10 cellular contexts compared by ENCODE assay signal in genomic region chr19:44807162-44807561, GRCh38. TPM values are rescaled to one million over a fixed set of nuclear protein-coding genes. Genes with fewer than 3 reads are reported as not detected.
DNase-seq lines count a peak whose midpoint lies in the region; ATAC-seq, FAIRE-seq and TF ChIP-seq lines count a peak whose summit lies in the region.
"Had no signal": no experiment of that assay in that cellular context is flagged by ENCODE, and none has a peak within 500 bp of the region (broad histone marks: within the 10 kb centered on the region; RNA-seq: fewer than 3 reads in every experiment).

No MANE protein-coding gene starts in this region.

- no peaks in the 10 kb centered on the region for H3K4me1 ChIP-seq in GM12878 (ENCODE audit: control insufficient read depth, insufficient read depth, low read length)

- no peaks in the 10 kb centered on the region for H4K20me1 ChIP-seq in GM12878 (ENCODE audit: control insufficient read depth, insufficient read depth)

- SMC1A ChIA-PET in GM12878 (lab: Charles Lee; ENCODE audit: uncharacterized antibody, unreplicated experiment): interaction anchor here (0.9 to 1.3 kb wide), 5 partner anchors 34 to 153 kb away, joined by 3 to 4 read pairs (median 3); no protein-coding TSS in a partner anchor

- no peak for TF ChIP-seq EP300 in GM12878 (IDR thresholded peaks at IDR 0.05; ENCODE audit: borderline replicate concordance in 1 of 2, control insufficient read depth in 1 of 2, low read depth in 2 of 2, low read length in 2 of 2)

- intact Hi-C loops in GM12878 (cut with micrococcal nuclease; ENCODE audit: unreplicated experiment): no loop called here

- DNase-seq in DMS153 (lab: John Stamatoyannopoulos, UW) (peak; percentile 84), NCI-H2081 (lab: John Stamatoyannopoulos, UW) (peak; percentile 53 to 81), GM12878 (ENCODE audit: low read depth, low spot score) (no peak), mucosa of gallbladder (ENCODE audit: low spot score) (peak; percentile 59), NCI-H2227 (lab: John Stamatoyannopoulos, UW; ENCODE audit: unreplicated experiment) (no peak), Ammon's horn (ENCODE audit: low spot score) (no peak)
- no peak for DNase-seq in stimulated activated CD4-positive, alpha-beta T cell treated with anti-CD3 and anti-CD28 coated beads, Interleukin-4, amount 100 ng/mL, for 4 hours

- no peak overlapping the region for H3K4me3 ChIP-seq in GM12878

- H3K27ac ChIP-seq in GM12878 (ENCODE audit: control insufficient read depth, insufficient read depth): no peak overlapping the region

- no peaks in the 10 kb centered on the region for H3K36me3 ChIP-seq in GM12878 (ENCODE audit: control insufficient read depth in 2 of 2, insufficient read depth in 2 of 2, low read length in 1 of 2)

- in situ Hi-C loops in GM12878 (cut with MboI): no loop called here

- no peaks in the 10 kb centered on the region; a peak in 2 of 4 replicates for H3K27me3 ChIP-seq in GM12878 (replicated peaks in 1 of 2; ENCODE audit: control insufficient read depth in 2 of 2, insufficient read depth in 2 of 2, low read length in 1 of 2)

- FAIRE-seq in GM12878 (lab: Jason Lieb, UNC): no peak
- FAIRE-seq: D721Med had no signal

- RAD21 ChIA-PET in GM12878 (lab: Charles Lee; ENCODE audit: unreplicated experiment): interaction anchor here (1.0 to 1.6 kb wide), 3 partner anchors 23 to 118 kb away, joined by 3 to 6 read pairs (median 5); no protein-coding TSS in a partner anchor

- H3K4me2 ChIP-seq in GM12878 (ENCODE audit: control insufficient read depth, insufficient read depth): no peak overlapping the region

- POLR2A ChIA-PET in GM12878 (lab: Charles Lee): interaction anchor here (0.6 kb wide), 1 partner anchor 23 kb away, joined by 3 read pairs; no protein-coding TSS in a partner anchor

- H3K9me3 ChIP-seq in GM12878 (replicated peaks; ENCODE audit: control insufficient read depth, insufficient read depth, low read length): no peaks in the 10 kb centered on the region

- no peak for TF ChIP-seq POLR2A in GM12878 (IDR thresholded peaks at IDR 0.05; ENCODE audit: low read depth, low read length)

- no peak for TF ChIP-seq RAD21 in GM12878 (IDR thresholded peaks at IDR 0.05; ENCODE audit: insufficient read depth, low read depth, low read length)

- H3K79me2 ChIP-seq in GM12878 (ENCODE audit: control insufficient read depth, insufficient read depth, low read length): no peaks in the 10 kb centered on the region

- no peak for TF ChIP-seq CTCF in GM12878 (IDR thresholded peaks at IDR 0.05 in 2 of 3, conservative IDR thresholded peaks at IDR 0.05 in 1 of 3; ENCODE audit: control insufficient read depth in 2 of 3, extremely low read depth in 1 of 3, insufficient read depth in 1 of 3, low read depth in 3 of 3, low read length in 3 of 3)

- WGBS in GM12878 (ENCODE audit: insufficient coverage, insufficient replicate concordance, low lambda C conversion rate, missing lambda C conversion rate): 66% methylated on average over 5 of the region's 5 CpGs

- no peak overlapping the region for H3K9ac ChIP-seq in GM12878 (ENCODE audit: control insufficient read depth, insufficient read depth, low read length)

- no TSS peak for BruUV-seq in GM12878 (replicated peaks; lab: Mats Ljungman, UMichigan)

- no peak overlapping the region for H2AFZ ChIP-seq in GM12878 (ENCODE audit: control insufficient read depth, low read depth, low read length)

- ATAC-seq in GM12878: peak; percentile 37; the same call in 1 of the 3 replicates
- ATAC-seq in HG03565 (IDR thresholded peaks at IDR 0.05; ENCODE audit: unreplicated experiment): no peak

- CTCF ChIA-PET in GM12878 (lab: Yijun Ruan, JAX): interaction anchor here (0.8 to 3.7 kb wide), 10 partner anchors 8 to 150 kb away, joined by 3 to 16 read pairs (median 4); no protein-coding TSS in a partner anchor

RNA-seq across cellular contexts. Expression of gene BCAM, which starts 1.7 kb away (rescaled TPM):
- not detected in 2 replicates for total RNA-seq in GM12878 (2013; cell fraction: nucleolus; rRNA removed)
- total RNA-seq in GM12878 (2014; rRNA removed) (not detected in 2 replicates), GM12878 (2014; rRNA removed; fragmentation: Illumina TruSeq; extraction: Trizol) (not detected in 2 replicates), GM12878 (2021) (0.29 and 0.64 TPM in 2 replicates), mucosa of gallbladder (75.9 TPM)
- polyA plus RNA-seq in GM12878 (2011; ENCODE audit: low read depth): not detected
- polyA plus RNA-seq in GM12878 (2011; rRNA removed) (not detected in 2 replicates), GM12878 (2014; fragmentation: Illumina TruSeq; extraction: Trizol) (not detected in 2 replicates), GM12878 (2014; fragmentation: Nextera tagmentation; extraction: Ambion mirVana) (not detected), GM12878 (2014; rRNA removed) (not detected in 2 replicates), GM12878 (2016; fragmentation: Nextera tagmentation; extraction: Ambion mirVana) (under 1 TPM in 1 of 2 experiments, not detected in 1; 0.10 TPM)
- not detected in 2 replicates for polyA plus RNA-seq in GM12878 (2011; cell fraction: cytosol; rRNA removed)
- 0.12 TPM in 1 of 2 replicates, not detected in the other for polyA plus RNA-seq in GM12878 (2011; cell fraction: nucleus; rRNA removed)
- polyA plus RNA-seq in GM12878 (2012): not detected in 2 replicates
- polyA minus RNA-seq in GM12878 (2011; rRNA and poly(A)+ RNA removed): not detected in 2 replicates
- polyA minus RNA-seq in GM12878 (2011; cell fraction: cytosol; rRNA and poly(A)+ RNA removed): not detected in 2 replicates
- polyA minus RNA-seq in GM12878 (2011; cell fraction: nucleus; rRNA and poly(A)+ RNA removed): not detected in 2 replicates

RNA-seq across cellular contexts. Expression of gene CBLC, which starts 29.5 kb away (rescaled TPM):
- not detected in 2 replicates for total RNA-seq in GM12878 (2013; cell fraction: nucleolus; rRNA removed)
- total RNA-seq in GM12878 (2014; rRNA removed) (not detected in 2 replicates), GM12878 (2014; rRNA removed; fragmentation: Illumina TruSeq; extraction: Trizol) (not detected in 2 replicates), GM12878 (2021) (0.19 TPM in 1 of 2 replicates, not detected in the other), mucosa of gallbladder (47.4 TPM)
- polyA plus RNA-seq in GM12878 (2011; ENCODE audit: low read depth): not detected
- polyA plus RNA-seq in GM12878 (2011; rRNA removed) (not detected in 2 replicates), GM12878 (2014; fragmentation: Illumina TruSeq; extraction: Trizol) (not detected in 2 replicates), GM12878 (2014; fragmentation: Nextera tagmentation; extraction: Ambion mirVana) (not detected), GM12878 (2014; rRNA removed) (not detected in 2 replicates), GM12878 (2016; fragmentation: Nextera tagmentation; extraction: Ambion mirVana) (not detected)
- polyA plus RNA-seq in GM12878 (2011; cell fraction: cytosol; rRNA removed): not detected in 2 replicates
- polyA plus RNA-seq in GM12878 (2011; cell fraction: nucleus; rRNA removed): not detected in 2 replicates
- not detected in 2 replicates for polyA plus RNA-seq in GM12878 (2012)
- not detected in 2 replicates for polyA minus RNA-seq in GM12878 (2011; rRNA and poly(A)+ RNA removed)
- not detected in 2 replicates for polyA minus RNA-seq in GM12878 (2011; cell fraction: cytosol; rRNA and poly(A)+ RNA removed)
- polyA minus RNA-seq in GM12878 (2011; cell fraction: nucleus; rRNA and poly(A)+ RNA removed): not detected in 2 replicates
- total RNA-seq: SK-MEL-5 had no signal

RNA-seq across cellular contexts. Expression of gene NECTIN2, which starts 38.9 kb away (rescaled TPM):
- not detected in 2 replicates for total RNA-seq in GM12878 (2013; cell fraction: nucleolus; rRNA removed)
- total RNA-seq in GM12878 (2014; rRNA removed) (0.11 and 0.34 TPM in 2 replicates), GM12878 (2014; rRNA removed; fragmentation: Illumina TruSeq; extraction: Trizol) (not detected in 2 replicates), GM12878 (2021) (0.36 and 0.88 TPM in 2 replicates), mucosa of gallbladder (331 TPM)
- polyA plus RNA-seq in GM12878 (2011; ENCODE audit: low read depth): 0.33 TPM
- polyA plus RNA-seq in GM12878 (2011; rRNA removed) (0.05 TPM in 1 of 2 replicates, not detected in the other), GM12878 (2014; fragmentation: Illumina TruSeq; extraction: Trizol) (not detected in 2 replicates), GM12878 (2014; fragmentation: Nextera tagmentation; extraction: Ambion mirVana) (not detected), GM12878 (2014; rRNA removed) (0.08 TPM in 1 of 2 replicates, not detected in the other), GM12878 (2016; fragmentation: Nextera tagmentation; extraction: Ambion mirVana) (under 1 TPM in 1 of 2 experiments, not detected in 1; 0.26 TPM)
- 0.06 TPM in 1 of 2 replicates, not detected in the other for polyA plus RNA-seq in GM12878 (2011; cell fraction: cytosol; rRNA removed)
- polyA plus RNA-seq in GM12878 (2011; cell fraction: nucleus; rRNA removed): not detected in 2 replicates
- 0.07 and 0.26 TPM in 2 replicates for polyA plus RNA-seq in GM12878 (2012)
- polyA minus RNA-seq in GM12878 (2011; rRNA and poly(A)+ RNA removed): not detected in 2 replicates
- polyA minus RNA-seq in GM12878 (2011; cell fraction: cytosol; rRNA and poly(A)+ RNA removed): 0.52 TPM in 1 of 2 replicates, not detected in the other
- polyA minus RNA-seq in GM12878 (2011; cell fraction: nucleus; rRNA and poly(A)+ RNA removed): not detected in 2 replicates

RNA-seq across cellular contexts. Expression of gene BCL3, which starts 58.7 kb away (rescaled TPM):
- 8.9 and 15.2 TPM in 2 replicates for total RNA-seq in GM12878 (2013; cell fraction: nucleolus; rRNA removed)
- total RNA-seq in GM12878 (2014; rRNA removed): 5.2 and 6.5 TPM in 2 replicates
- total RNA-seq in GM12878 (2014; rRNA removed; fragmentation: Illumina TruSeq; extraction: Trizol): 1.7 and 2.0 TPM in 2 replicates
- 22.7 and 26.4 TPM in 2 replicates for total RNA-seq in GM12878 (2021)
- polyA plus RNA-seq in GM12878 (2011; ENCODE audit: low read depth): 5.6 TPM
- 1.7 and 2.3 TPM in 2 replicates for polyA plus RNA-seq in GM12878 (2011; rRNA removed)
- 6.5 and 6.9 TPM in 2 replicates for polyA plus RNA-seq in GM12878 (2011; cell fraction: cytosol; rRNA removed)
- 33.6 and 46.6 TPM in 2 replicates for polyA plus RNA-seq in GM12878 (2011; cell fraction: nucleus; rRNA removed)
- polyA plus RNA-seq in GM12878 (2012): 18.8 and 19.6 TPM in 2 replicates
- 1.0 and 4.9 TPM in 2 replicates for polyA plus RNA-seq in GM12878 (2014; fragmentation: Illumina TruSeq; extraction: Trizol)
- 1 to 10 TPM in 1 of 2 experiments, under 1 TPM in 1; 0.55 to 1.1 TPM for polyA plus RNA-seq in GM12878 (2014; fragmentation: Nextera tagmentation; extraction: Ambion mirVana)
- 19.2 and 25.5 TPM in 2 replicates for polyA plus RNA-seq in GM12878 (2014; rRNA removed)
- polyA plus RNA-seq in GM12878 (2016; fragmentation: Nextera tagmentation; extraction: Ambion mirVana): 10 to 100 TPM in 1 of 2 experiments, 1 to 10 TPM in 1; 2.3 to 17.6 TPM
- polyA minus RNA-seq in GM12878 (2011; rRNA and poly(A)+ RNA removed): 3.7 and 7.5 TPM in 2 replicates
- 11.7 and 18.0 TPM in 2 replicates for polyA minus RNA-seq in GM12878 (2011; cell fraction: cytosol; rRNA and poly(A)+ RNA removed)
- polyA minus RNA-seq in GM12878 (2011; cell fraction: nucleus; rRNA and poly(A)+ RNA removed): 6.0 and 10.0 TPM in 2 replicates
- 44.3 TPM for total RNA-seq in mucosa of gallbladder

Comparison
In these comparisons a context has a peak if more than half of its experiments do, and no peak if none do; other contexts are left out.
1. DNase-seq: peak in DMS153 (single experiment), NCI-H2081 (2 of 2) and mucosa of gallbladder (single experiment); none in GM12878 (single experiment), stimulated activated CD4-positive, alpha-beta T cell treated with anti-CD3 and anti-CD28 coated beads, Interleukin-4, amount 100 ng/mL, for 4 hours (0 of 2), NCI-H2227 (single experiment) and Ammon's horn (single experiment).
2. RNA of gene BCAM, which starts 1.7 kb away (total RNA-seq): 75.9 TPM in mucosa of gallbladder (single experiment); 0.29 to 0.64 TPM in GM12878; every median in the first group is over 10 times any median in the second.
3. RNA of gene CBLC, which starts 29.5 kb away (total RNA-seq): 47.4 TPM in mucosa of gallbladder (single experiment); 0.19 TPM in GM12878; every median in the first group is over 10 times any median in the second.
4. RNA of gene NECTIN2, which starts 38.9 kb away (total RNA-seq): 331 TPM in mucosa of gallbladder (single experiment); 0.11 to 0.88 TPM in GM12878; every median in the first group is over 100 times any median in the second.